ENCODE assay signal across 8 cellular contexts in the genomic region with DNA sequence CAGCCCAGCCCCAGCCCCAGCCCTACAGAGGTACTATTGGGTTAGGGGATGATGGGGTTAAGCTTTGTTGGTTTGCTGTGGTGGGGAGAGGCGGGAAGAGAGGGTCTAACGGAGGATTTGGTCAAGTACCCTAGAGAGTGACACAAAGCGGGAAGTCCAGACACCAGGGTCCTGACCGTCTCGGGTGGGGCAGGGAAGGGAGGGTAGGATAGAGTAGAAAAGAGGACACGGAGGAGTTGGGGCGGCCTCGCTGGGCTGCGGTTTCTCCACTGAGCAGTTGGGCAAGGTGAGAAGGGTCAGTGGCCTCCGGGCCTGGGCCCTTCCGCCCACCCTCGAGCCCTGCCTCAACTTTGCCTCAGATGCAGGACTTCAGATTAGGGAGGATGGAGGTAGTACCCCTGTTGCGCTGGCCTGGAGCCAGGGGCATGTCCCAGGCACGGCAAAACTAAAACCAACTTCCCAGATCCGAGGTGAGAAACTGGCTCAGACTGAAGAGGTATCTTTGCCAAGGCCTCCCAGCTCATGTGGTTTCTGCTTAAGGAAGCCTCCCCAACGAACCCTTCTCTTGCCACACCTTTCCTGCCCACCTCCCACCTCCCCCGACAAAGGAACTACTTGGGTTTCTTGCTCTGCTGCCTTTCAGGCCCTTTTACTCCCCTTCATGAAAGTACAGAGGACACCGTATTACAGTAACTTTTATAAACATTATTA. TPM values are rescaled to one million over a fixed set of nuclear protein-coding genes. Genes with fewer than 3 reads are reported as not detected.
DNase-seq lines count a peak whose midpoint lies in the region; ATAC-seq, FAIRE-seq and TF ChIP-seq lines count a peak whose summit lies in the region.

No MANE protein-coding gene starts in this region.

- ATAC-seq in GM12878: peak; percentile 4
- no peak for ATAC-seq in HG02938 (IDR thresholded peaks at IDR 0.05; ENCODE audit: unreplicated experiment)
- ATAC-seq in HG02840 (IDR thresholded peaks at IDR 0.05; ENCODE audit: low FRiP score, unreplicated experiment): no peak

- H3K4me1 ChIP-seq in Loucy (ENCODE audit: insufficient read depth, low read length, poor library complexity, severe bottlenecking) (peaks cover 57% of the 10 kb centered on the region), GM12878 (ENCODE audit: control insufficient read depth, insufficient read depth, low read length) (peaks cover 22% of the 10 kb centered on the region), stomach (peaks cover 54 to 88% (median 80%) of the 10 kb centered on the region in 4 donors)

- TF ChIP-seq CTCF in Loucy (conservative IDR thresholded peaks at IDR 0.05; ENCODE audit: low read length) (no peak), GM12878 (IDR thresholded peaks at IDR 0.05 in 2 of 3, conservative IDR thresholded peaks at IDR 0.05 in 1 of 3; ENCODE audit: control insufficient read depth in 2 of 3, extremely low read depth in 1 of 3, insufficient read depth in 1 of 3, low read depth in 3 of 3, low read length in 3 of 3) (no peak), stomach (IDR thresholded peaks at IDR 0.05) (no peak)

- no peaks in the 10 kb centered on the region for H3K9me3 ChIP-seq in Loucy (ENCODE audit: insufficient read depth, low read depth, low read length)
- no peaks in the 10 kb centered on the region for H3K9me3 ChIP-seq in GM12878 (replicated peaks; ENCODE audit: control insufficient read depth, insufficient read depth, low read length)
- H3K9me3 ChIP-seq in stomach: no peaks in the 10 kb centered on the region

- H3K36me3 ChIP-seq in Loucy (ENCODE audit: insufficient read depth, low read length): peaks cover 10% of the 10 kb centered on the region; the same call in 1 of the 2 replicates
- peaks cover 5 to 7% of the 10 kb centered on the region in 2 experiments for H3K36me3 ChIP-seq in GM12878 (ENCODE audit: control insufficient read depth in 2 of 2, insufficient read depth in 2 of 2, low read length in 1 of 2)
- peaks cover 10 to 25% (median 24%) of the 10 kb centered on the region in 4 donors for H3K36me3 ChIP-seq in stomach

- no peaks in the 10 kb centered on the region for H3K9me2 ChIP-seq in Loucy (replicated peaks; ENCODE audit: low read depth, low read length)

- TF ChIP-seq EP300 in GM12878 (IDR thresholded peaks at IDR 0.05; ENCODE audit: borderline replicate concordance in 1 of 2, control insufficient read depth in 1 of 2, low read depth in 2 of 2, low read length in 2 of 2) (no peak), stomach (IDR thresholded peaks at IDR 0.05) (no peak)

- H3K27ac ChIP-seq in GM12878 (ENCODE audit: control insufficient read depth, insufficient read depth) (peak overlapping the region; percentile 92), layer of hippocampus (ENCODE audit: low read depth, low read length) (peak overlapping the region; percentile 86), stomach (peak overlapping the region; percentile 83 to 96 (median 96))

- in situ Hi-C loops in GM12878 (cut with MboI) (no loop called here), ACHN (cut with HindIII; ENCODE audit: low pct_ligation_motif_present, low pct_unique_long_range_greater_than_20kb, low sequenced_read_pairs) (no loop called here)

- H2AFZ ChIP-seq in Loucy (ENCODE audit: low read length) (peak overlapping the region; percentile 25; the same call in 1 of the 2 replicates), GM12878 (ENCODE audit: control insufficient read depth, low read depth, low read length) (no peak overlapping the region; the same call in 1 of the 2 replicates)

- POLR2A ChIA-PET in GM12878 (lab: Charles Lee): interaction anchor here (0.6 to 3.0 kb wide), 7 partner anchors 11 to 466 kb away, joined by 3 to 44 read pairs (median 5); no protein-coding TSS in a partner anchor

- H3K4me3 ChIP-seq in Loucy (ENCODE audit: low read length, poor library complexity, severe bottlenecking) (peak overlapping the region; percentile 90), GM12878 (peak overlapping the region; percentile 95), stomach (peak overlapping the region; percentile 63 to 89 (median 76))

- DNase-seq in ELF-1 (ENCODE audit: low read depth, low spot score): peak; percentile 30
- no peak for DNase-seq in GM12878 (ENCODE audit: low read depth, low spot score)
- DNase-seq in stomach: no peak
- DNase-seq in ACHN: no peak

- H3K27me3 ChIP-seq in Loucy (ENCODE audit: insufficient read depth, low read length, poor library complexity, severe bottlenecking) (peaks cover 4% of the 10 kb centered on the region), GM12878 (replicated peaks in 1 of 2; ENCODE audit: control insufficient read depth in 2 of 2, insufficient read depth in 2 of 2, low read length in 1 of 2) (no peaks in the 10 kb centered on the region), layer of hippocampus (ENCODE audit: control insufficient read depth, insufficient read depth, low read length) (no peaks in the 10 kb centered on the region), stomach (no peaks in the 10 kb centered on the region)

- SMC1A ChIA-PET in GM12878 (lab: Charles Lee; ENCODE audit: uncharacterized antibody, unreplicated experiment): interaction anchor here (0.8 to 5.3 kb wide), 8 partner anchors 9 to 53 kb away, joined by 3 to 28 read pairs (median 6); no protein-coding TSS in a partner anchor

- TF ChIP-seq POLR2A in GM12878 (IDR thresholded peaks at IDR 0.05; ENCODE audit: low read depth, low read length): no peak
- TF ChIP-seq POLR2A in stomach (IDR thresholded peaks at IDR 0.05): no peak

- no peak for FAIRE-seq in GM12878 (lab: Jason Lieb, UNC)

- H4K20me1 ChIP-seq in Loucy (ENCODE audit: insufficient read depth, low read length, poor library complexity, severe bottlenecking) (peaks cover 41% of the 10 kb centered on the region), GM12878 (ENCODE audit: control insufficient read depth, insufficient read depth) (peaks cover 13% of the 10 kb centered on the region)

- 3% methylated on average over 18 of the region's 18 CpGs for WGBS in GM12878 (ENCODE audit: insufficient coverage, insufficient replicate concordance, low lambda C conversion rate, missing lambda C conversion rate)
- 0 to 2% (median 1%) methylated on average over 16 to 18 of the region's 18 CpGs for WGBS in stomach, 5 donors

- peak overlapping the region; percentile 98 for H3K9ac ChIP-seq in Loucy (ENCODE audit: low read depth, low read length, poor library complexity, severe bottlenecking)
- H3K9ac ChIP-seq in GM12878 (ENCODE audit: control insufficient read depth, insufficient read depth, low read length): peak overlapping the region; percentile 89

- peaks cover 54% of the 10 kb centered on the region for H3K79me2 ChIP-seq in Loucy (ENCODE audit: insufficient read depth, low read length)
- peaks cover 58% of the 10 kb centered on the region for H3K79me2 ChIP-seq in GM12878 (ENCODE audit: control insufficient read depth, insufficient read depth, low read length)

- TF ChIP-seq RAD21 in GM12878 (IDR thresholded peaks at IDR 0.05; ENCODE audit: insufficient read depth, low read depth, low read length): no peak

- TSS peak; percentile 56 for BruUV-seq in GM12878 (replicated peaks; lab: Mats Ljungman, UMichigan)

- intact Hi-C loops in GM12878 (cut with micrococcal nuclease; ENCODE audit: unreplicated experiment): no loop called here
- intact Hi-C loops in stomach (cut with DNase I; ENCODE audit: low total_unique reads): no loop called here

- peak overlapping the region; percentile 96 for H3K4me2 ChIP-seq in Loucy (ENCODE audit: low read depth, low read length, poor library complexity, severe bottlenecking)
- peak overlapping the region; percentile 90 for H3K4me2 ChIP-seq in GM12878 (ENCODE audit: control insufficient read depth, insufficient read depth)

- CTCF ChIA-PET in GM12878 (lab: Yijun Ruan, JAX): interaction anchor here (0.9 to 5.0 kb wide), 10 partner anchors 9 to 54 kb away, joined by 4 to 36 read pairs (median 8); no protein-coding TSS in a partner anchor

- RAD21 ChIA-PET in GM12878 (lab: Charles Lee; ENCODE audit: unreplicated experiment): interaction anchor here (0.6 to 2.8 kb wide), 9 partner anchors 11 to 389 kb away, joined by 3 to 17 read pairs (median 4); no protein-coding TSS in a partner anchor

- peaks cover 4% of the 10 kb centered on the region; the same call in 1 of the 2 replicates for H3F3A ChIP-seq in Loucy (ENCODE audit: low read depth)

RNA-seq across cellular contexts. Expression of a gene that starts 0.6 kb away (rescaled TPM):
- 88.7 and 88.9 TPM in 2 replicates for total RNA-seq in GM12878 (2013; cell fraction: nucleolus; rRNA removed)
- 28.4 and 28.9 TPM in 2 replicates for total RNA-seq in GM12878 (2014; rRNA removed)
- total RNA-seq in GM12878 (2014; rRNA removed; fragmentation: Illumina TruSeq; extraction: Trizol): 17.8 and 18.8 TPM in 2 replicates
- total RNA-seq in GM12878 (2021): 91.5 and 95.5 TPM in 2 replicates
- 26.0 TPM for polyA plus RNA-seq in GM12878 (2011; ENCODE audit: low read depth)
- polyA plus RNA-seq in GM12878 (2011; rRNA removed): 7.6 and 13.6 TPM in 2 replicates
- polyA plus RNA-seq in GM12878 (2011; cell fraction: cytosol; rRNA removed): 21.8 and 24.5 TPM in 2 replicates
- polyA plus RNA-seq in GM12878 (2011; cell fraction: nucleus; rRNA removed): 50.9 and 65.9 TPM in 2 replicates
- polyA plus RNA-seq in GM12878 (2012): 58.4 and 60.6 TPM in 2 replicates
- polyA plus RNA-seq in GM12878 (2014; fragmentation: Illumina TruSeq; extraction: Trizol): 15.0 and 32.7 TPM in 2 replicates
- polyA plus RNA-seq in GM12878 (2014; fragmentation: Nextera tagmentation; extraction: Ambion mirVana): 10 to 100 TPM in 1 of 2 experiments, 1 to 10 TPM in 1; 8.5 to 14.2 TPM
- polyA plus RNA-seq in GM12878 (2014; rRNA removed): 34.2 and 45.3 TPM in 2 replicates
- 10 to 100 TPM; 54.0 to 60.0 TPM for polyA plus RNA-seq in GM12878 (2016; fragmentation: Nextera tagmentation; extraction: Ambion mirVana)
- polyA minus RNA-seq in GM12878 (2011; rRNA and poly(A)+ RNA removed): 20.8 and 38.7 TPM in 2 replicates
- 30.0 and 41.2 TPM in 2 replicates for polyA minus RNA-seq in GM12878 (2011; cell fraction: cytosol; rRNA and poly(A)+ RNA removed)
- 18.5 and 37.6 TPM in 2 replicates for polyA minus RNA-seq in GM12878 (2011; cell fraction: nucleus; rRNA and poly(A)+ RNA removed)
- total RNA-seq in stomach: 100 to 1,000 TPM in 2 of 5 donors, 10 to 100 TPM in 3; 27.7 to 170 (median 65.9) TPM
- 10 to 100 TPM; 16.0 to 25.8 (median 21.9) TPM for polyA plus RNA-seq in stomach

RNA-seq across cellular contexts. Expression of a gene that starts 3.0 kb away (rescaled TPM):
- 10.3 and 11.0 TPM in 2 replicates for total RNA-seq in GM12878 (2013; cell fraction: nucleolus; rRNA removed)
- total RNA-seq in GM12878 (2014; rRNA removed): 12.0 and 12.2 TPM in 2 replicates
- total RNA-seq in GM12878 (2014; rRNA removed; fragmentation: Illumina TruSeq; extraction: Trizol): 4.6 TPM in 2 replicates
- total RNA-seq in GM12878 (2021): 12.1 TPM in 2 replicates
- 2.0 TPM for polyA plus RNA-seq in GM12878 (2011; ENCODE audit: low read depth)
- polyA plus RNA-seq in GM12878 (2011; rRNA removed): 2.0 and 4.2 TPM in 2 replicates
- 6.4 and 9.0 TPM in 2 replicates for polyA plus RNA-seq in GM12878 (2011; cell fraction: cytosol; rRNA removed)
- 9.2 and 11.5 TPM in 2 replicates for polyA plus RNA-seq in GM12878 (2011; cell fraction: nucleus; rRNA removed)
- 4.7 and 5.3 TPM in 2 replicates for polyA plus RNA-seq in GM12878 (2012)
- polyA plus RNA-seq in GM12878 (2014; fragmentation: Illumina TruSeq; extraction: Trizol): 1.7 and 3.2 TPM in 2 replicates
- under 1 TPM; 0.14 to 0.46 TPM for polyA plus RNA-seq in GM12878 (2014; fragmentation: Nextera tagmentation; extraction: Ambion mirVana)
- 12.5 and 13.6 TPM in 2 replicates for polyA plus RNA-seq in GM12878 (2014; rRNA removed)
- 10 to 100 TPM; 13.2 to 13.6 TPM for polyA plus RNA-seq in GM12878 (2016; fragmentation: Nextera tagmentation; extraction: Ambion mirVana)
- polyA minus RNA-seq in GM12878 (2011; rRNA and poly(A)+ RNA removed): 3.1 and 4.0 TPM in 2 replicates
- polyA minus RNA-seq in GM12878 (2011; cell fraction: cytosol; rRNA and poly(A)+ RNA removed): 1.6 and 3.1 TPM in 2 replicates
- 3.3 and 5.1 TPM in 2 replicates for polyA minus RNA-seq in GM12878 (2011; cell fraction: nucleus; rRNA and poly(A)+ RNA removed)
- total RNA-seq in stomach: 10 to 100 TPM in 2 of 5 donors, 1 to 10 TPM in 3; 5.3 to 26.4 (median 9.8) TPM
- polyA plus RNA-seq in stomach: 10 to 100 TPM in 1 of 3 donors, 1 to 10 TPM in 2; 8.0 to 13.3 (median 9.6) TPM
